In the genomic region with DNA sequence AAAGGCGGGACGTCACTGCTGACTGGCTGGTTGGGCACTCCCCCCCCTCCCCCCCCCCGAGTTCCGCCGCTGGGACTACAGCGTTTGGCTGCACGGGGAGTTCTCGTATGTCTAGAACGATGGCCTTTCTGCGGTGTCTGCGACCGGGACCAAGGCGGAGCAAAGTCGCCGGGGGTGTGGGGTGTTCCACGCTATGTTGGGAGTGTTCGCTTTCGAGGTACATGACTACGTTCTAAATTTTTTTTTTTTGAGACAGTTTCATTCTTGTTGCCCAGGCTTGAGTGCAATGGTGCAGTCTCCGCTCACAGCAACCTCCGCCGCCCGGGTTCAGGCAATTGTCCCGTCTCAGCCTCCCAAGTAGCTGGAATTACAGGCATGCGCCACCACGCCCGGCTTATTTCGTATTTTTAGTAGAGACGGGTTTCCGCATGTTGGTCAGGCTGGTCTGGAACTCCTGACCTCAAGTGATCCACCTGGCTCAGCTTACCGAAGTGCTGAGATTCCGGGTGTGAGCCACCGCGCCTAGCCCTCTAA, we compare ENCODE assay signal across 8 cellular contexts. TPM values are rescaled to one million over a fixed set of nuclear protein-coding genes. Genes with fewer than 3 reads are reported as not detected.
DNase-seq lines count a peak whose midpoint lies in the region; ATAC-seq and TF ChIP-seq lines count a peak whose summit lies in the region.

No MANE protein-coding gene starts in this region.

- WGBS in lower leg skin, 2 donors = 0 to 1% methylated on average over 27 to 32 of the region's 34 CpGs

- TF ChIP-seq CTCF in left ventricle myocardium inferior (IDR thresholded peaks at IDR 0.05; ENCODE audit: borderline replicate concordance) (no peak), lower leg skin (IDR thresholded peaks at IDR 0.05) (no peak), upper lobe of right lung (IDR thresholded peaks at IDR 0.05) (no peak)

- no peak for TF ChIP-seq POLR2A in lower leg skin (IDR thresholded peaks at IDR 0.05)

- H3K4me3 ChIP-seq in left ventricle myocardium inferior (peak overlapping the region; percentile 96), lower leg skin (ENCODE audit: low read depth, poor library complexity, severe bottlenecking) (peak overlapping the region; percentile 45), upper lobe of right lung (peak overlapping the region; percentile 94)

- intact Hi-C loops in left ventricle myocardium inferior (cut with micrococcal nuclease) = no loop called here
- intact Hi-C loops in Right ventricle myocardium inferior (cut with DNase I) = loop anchor here (2.0 to 5.0 kb wide), 2 partner anchors 61 to 362 kb away; a partner anchor contains a TSS
- intact Hi-C loops in lower leg skin (cut with DNase I; ENCODE audit: low total_unique reads) = no loop called here
- intact Hi-C loops in upper lobe of right lung (cut with DNase I) = no loop called here

- H3K36me3 ChIP-seq in left ventricle myocardium inferior (peaks cover 30% of the 10 kb centered on the region), upper lobe of right lung (peaks cover 26% of the 10 kb centered on the region)

- H3K27me3 ChIP-seq in left ventricle myocardium inferior (ENCODE audit: low read depth) = no peaks in the 10 kb centered on the region
- H3K27me3 ChIP-seq in upper lobe of right lung = no peaks in the 10 kb centered on the region

- H3K9me3 ChIP-seq in left ventricle myocardium inferior (replicated peaks) (no peaks in the 10 kb centered on the region), upper lobe of right lung (no peaks in the 10 kb centered on the region)

- ATAC-seq in Right ventricle myocardium inferior (no peak), upper lobe of right lung (no peak), GM18870 (IDR thresholded peaks at IDR 0.05; ENCODE audit: unreplicated experiment) (no peak)

- DNase-seq in left ventricle myocardium inferior (no peak), Right ventricle myocardium inferior (ENCODE audit: missing footprints) (no peak), lower leg skin (ENCODE audit: low spot score in 2 of 2) (no peak), upper lobe of right lung (no peak), GF-D8 (lab: John Stamatoyannopoulos, UW) (no peak)
- DNase-seq in activated CD4-positive, alpha-beta T cell treated with anti-CD3 and anti-CD28 coated beads for 48 hours = no peak

- peak overlapping the region; percentile 100 for H3K27ac ChIP-seq in left ventricle myocardium inferior (replicated peaks)
- H3K27ac ChIP-seq in angular gyrus (ENCODE audit: low read depth, low read length) = peak overlapping the region; percentile 99
- H3K27ac ChIP-seq in upper lobe of right lung = peak overlapping the region; percentile 99

- peaks cover 78% of the 10 kb centered on the region for H3K4me1 ChIP-seq in left ventricle myocardium inferior
- H3K4me1 ChIP-seq in upper lobe of right lung = peaks cover 33% of the 10 kb centered on the region

RNA-seq across cellular contexts. Expression of a gene that starts 0.6 kb away (rescaled TPM):
- total RNA-seq in left ventricle myocardium inferior (15.6 TPM), Right ventricle myocardium inferior (14.6 TPM), lower leg skin (10 to 100 TPM; 24.8 to 51.7 (median 37.7) TPM), upper lobe of right lung (68.5 TPM)

RNA-seq across cellular contexts. Expression of a gene that starts 6.7 kb away (rescaled TPM):
- 28.2 TPM for total RNA-seq in left ventricle myocardium inferior
- total RNA-seq in Right ventricle myocardium inferior = 28.9 TPM
- 10 to 100 TPM in 2 of 4 donors, 1 to 10 TPM in 2; 9.4 to 18.9 (median 11.9) TPM for total RNA-seq in lower leg skin
- total RNA-seq in upper lobe of right lung = 19.9 TPM

RNA-seq across cellular contexts. Expression of a gene that starts 23.8 kb away (rescaled TPM):
- total RNA-seq in left ventricle myocardium inferior (0.33 TPM), Right ventricle myocardium inferior (0.30 TPM), lower leg skin (not detected), upper lobe of right lung (not detected)

Comparison
In these comparisons a context has a peak if more than half of its experiments do, and no peak if none do; other contexts are left out.
1. H3K4me3 ChIP-seq: peak in every context shown above with its lines; median percentile 96 in left ventricle myocardium inferior; 94 in upper lobe of right lung; 45 in lower leg skin.